9 cellular contexts compared by ENCODE assay signal in the genomic region with DNA sequence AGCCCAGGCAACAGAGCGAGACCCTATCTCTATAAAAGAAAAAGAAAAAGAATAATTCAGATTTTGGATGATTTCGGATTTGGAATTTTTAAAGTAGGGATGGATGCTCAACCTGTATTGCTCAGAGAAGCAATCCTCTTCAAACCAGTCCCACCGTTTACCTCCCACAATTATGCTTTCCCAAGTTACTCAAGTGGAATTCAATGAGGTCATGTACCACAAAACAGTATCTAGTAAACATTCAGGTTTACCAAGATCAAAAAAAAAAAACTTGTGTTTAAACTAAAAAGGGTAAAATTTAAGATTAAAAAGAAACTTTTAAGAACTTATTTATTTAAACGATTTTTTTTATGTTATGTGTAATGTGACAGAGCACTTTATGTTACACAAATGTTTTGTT. TPM values are rescaled to one million over a fixed set of nuclear protein-coding genes. Genes with fewer than 3 reads are reported as not detected.
A peak's percentile ranks its signal among the peaks of the same experiment; 100 is the strongest.
DNase-seq lines count a peak whose midpoint lies in the region; ATAC-seq, FAIRE-seq and TF ChIP-seq lines count a peak whose summit lies in the region.
"Had no signal": no experiment of that assay in that cellular context is flagged by ENCODE, and none has a peak within 500 bp of the region (broad histone marks: within the 10 kb centered on the region; RNA-seq: fewer than 3 reads in every experiment).

No MANE protein-coding gene starts in this region.

- H2AFZ ChIP-seq in ACC112 (ENCODE audit: low read length, unreplicated experiment): no peak overlapping the region

- intact Hi-C loops in kidney (cut with DNase I): no loop called here

- peak overlapping the region; percentile 95 for H3K4me3 ChIP-seq in ACC112 (ENCODE audit: low read depth, low read length)
- peak overlapping the region in 1 of 2 donors; percentile 100 for H3K4me3 ChIP-seq in kidney (ENCODE audit: low read length in 2 of 2)
- H3K4me3 ChIP-seq in small intestine (ENCODE audit: low read depth in 1 of 2, low read length in 2 of 2): no peak overlapping the region

- no peaks in the 10 kb centered on the region for H3K27me3 ChIP-seq in ACC112 (ENCODE audit: insufficient read depth, low read length)
- no peaks in the 10 kb centered on the region for H3K27me3 ChIP-seq in small intestine (ENCODE audit: control insufficient read depth in 2 of 2, insufficient read depth in 2 of 2, low read length in 2 of 2)

- no peak for ATAC-seq in activated naive CD8-positive, alpha-beta T cell treated with anti-CD3 and anti-CD28 coated beads, Interleukin-2, amount 10 ng/mL, durations not matched to agents 7 days and 5 days (ENCODE audit: low read depth)
- ATAC-seq in GM19324 (IDR thresholded peaks at IDR 0.05; ENCODE audit: low FRiP score, unreplicated experiment): no peak

- H3K9me3 ChIP-seq in kidney (ENCODE audit: control insufficient read depth in 1 of 2, low read length in 2 of 2): no peaks in the 10 kb centered on the region
- H3K9me3 ChIP-seq in small intestine (ENCODE audit: control insufficient read depth, low read depth): no peaks in the 10 kb centered on the region

- peak; percentile 20 for DNase-seq in GM04503 (ENCODE audit: low read depth)
- no peak for DNase-seq in activated naive CD8-positive, alpha-beta T cell treated with anti-CD3 and anti-CD28 coated beads, Interleukin-2, amount 10 ng/mL, durations not matched to agents 7 days and 5 days
- no peak for DNase-seq in kidney
- no peak for DNase-seq in small intestine
- DNase-seq in activated CD4-positive, CD25-positive, alpha-beta regulatory T cell treated with anti-CD3 and anti-CD28 coated beads, Interleukin-2, amount 50 U/mL, for 72 hours: no peak
- DNase-seq in GDM1 (lab: John Stamatoyannopoulos, UW): no peak
- DNase-seq: hypothalamus had no signal

- POLR2A ChIA-PET in activated naive CD8-positive, alpha-beta T cell treated with anti-CD3 and anti-CD28 coated beads, Interleukin-2, amount 10 ng/mL, durations not matched to agents 7 days and 5 days (lab: Charles Lee): no interaction called here

- H3K4me3 Mint-ChIP-seq in activated naive CD8-positive, alpha-beta T cell treated with anti-CD3 and anti-CD28 coated beads, Interleukin-2, amount 10 ng/mL, durations not matched to agents 7 days and 5 days: peak overlapping the region; percentile 50

- H3K9ac ChIP-seq in kidney (ENCODE audit: low read length in 2 of 2): no peak overlapping the region

- H3K36me3 ChIP-seq in ACC112 (ENCODE audit: insufficient read depth, low read length): peaks cover 21% of the 10 kb centered on the region
- H3K36me3 ChIP-seq in kidney (ENCODE audit: control insufficient read depth in 1 of 2, insufficient read depth in 2 of 2, low read length in 2 of 2): peaks cover 3 to 29% of the 10 kb centered on the region in 2 donors
- H3K36me3 ChIP-seq in small intestine (ENCODE audit: control insufficient read depth in 2 of 2, insufficient read depth in 2 of 2, low read length in 2 of 2): peaks cover 9 to 14% of the 10 kb centered on the region in 2 donors

- no peaks in the 10 kb centered on the region for H3K9me3 Mint-ChIP-seq in activated naive CD8-positive, alpha-beta T cell treated with anti-CD3 and anti-CD28 coated beads, Interleukin-2, amount 10 ng/mL, durations not matched to agents 7 days and 5 days

- no peak overlapping the region for H3K27ac Mint-ChIP-seq in activated naive CD8-positive, alpha-beta T cell treated with anti-CD3 and anti-CD28 coated beads, Interleukin-2, amount 10 ng/mL, durations not matched to agents 7 days and 5 days

- WGBS in small intestine, 3 donors: 52 to 63% (median 60%) methylated on average over 4 of the region's 4 CpGs

- FAIRE-seq in kidney (lab: Jason Lieb, UNC) (peak; percentile 42), small intestine (lab: Jason Lieb, UNC) (no peak)

- H3K4me1 ChIP-seq in ACC112 (ENCODE audit: control insufficient read depth, insufficient read depth, low read length, unreplicated experiment) (peaks cover 22% of the 10 kb centered on the region), kidney (ENCODE audit: control insufficient read depth in 1 of 2, insufficient read depth in 1 of 2, low read depth in 1 of 2, low read length in 2 of 2) (peaks cover 5 to 8% of the 10 kb centered on the region in 2 donors), small intestine (ENCODE audit: control insufficient read depth in 2 of 2, insufficient read depth in 1 of 2, low read depth in 1 of 2, low read length in 1 of 2) (peaks cover 0 to 5% of the 10 kb centered on the region in 2 donors)

- H3K4me1 Mint-ChIP-seq in activated naive CD8-positive, alpha-beta T cell treated with anti-CD3 and anti-CD28 coated beads, Interleukin-2, amount 10 ng/mL, durations not matched to agents 7 days and 5 days: peaks cover 30% of the 10 kb centered on the region

- TF ChIP-seq CTCF in kidney (IDR thresholded peaks at IDR 0.05; ENCODE audit: borderline replicate concordance, extremely low read depth, insufficient read depth): no peak

- peak overlapping the region; percentile 13; the same call in 1 of the 2 replicates for H3K27ac ChIP-seq in ACC112 (ENCODE audit: low read depth, low read length)
- no peak overlapping the region for H3K27ac ChIP-seq in kidney (ENCODE audit: low read depth in 2 of 2, low read length in 2 of 2)
- H3K27ac ChIP-seq in small intestine (ENCODE audit: low read depth in 1 of 2, low read length in 1 of 2): no peak overlapping the region

- peaks cover 53% of the 10 kb centered on the region for H3K79me2 ChIP-seq in ACC112 (ENCODE audit: control insufficient read depth, insufficient read depth, low read length, unreplicated experiment)

- no peaks in the 10 kb centered on the region for H3K27me3 Mint-ChIP-seq in activated naive CD8-positive, alpha-beta T cell treated with anti-CD3 and anti-CD28 coated beads, Interleukin-2, amount 10 ng/mL, durations not matched to agents 7 days and 5 days

- peaks cover 26% of the 10 kb centered on the region for H3K36me3 Mint-ChIP-seq in activated naive CD8-positive, alpha-beta T cell treated with anti-CD3 and anti-CD28 coated beads, Interleukin-2, amount 10 ng/mL, durations not matched to agents 7 days and 5 days

RNA-seq across cellular contexts. Expression of a gene that starts 2.5 kb away (rescaled TPM):
- 100 to 1,000 TPM; 105 to 116 TPM for total RNA-seq in activated naive CD8-positive, alpha-beta T cell treated with anti-CD3 and anti-CD28 coated beads, Interleukin-2, amount 10 ng/mL, durations not matched to agents 7 days and 5 days
- 76.6 TPM for total RNA-seq in kidney
- 4.5 TPM for polyA plus RNA-seq in kidney (ENCODE audit: insufficient read depth, low read depth, low replicate concordance)
- 1 to 10 TPM; 4.1 to 8.3 (median 7.8) TPM for polyA plus RNA-seq in small intestine

RNA-seq across cellular contexts. Expression of a gene that starts 14.8 kb away (rescaled TPM):
- 10 to 100 TPM; 14.6 to 15.9 TPM for total RNA-seq in activated naive CD8-positive, alpha-beta T cell treated with anti-CD3 and anti-CD28 coated beads, Interleukin-2, amount 10 ng/mL, durations not matched to agents 7 days and 5 days
- 6.0 TPM for total RNA-seq in kidney
- polyA plus RNA-seq in kidney (ENCODE audit: insufficient read depth, low read depth, low replicate concordance) (3.1 TPM), small intestine (1 to 10 TPM; 3.2 to 5.2 (median 3.4) TPM)
